In genomic region chr2:101307503-101307902, GRCh38 we compare ENCODE assay signal across 7 cellular contexts. TPM values are rescaled to one million over a fixed set of nuclear protein-coding genes. Genes with fewer than 3 reads are reported as not detected.
DNase-seq lines count a peak whose midpoint lies in the region; ATAC-seq and FAIRE-seq lines count a peak whose summit lies in the region.

No MANE protein-coding gene starts in this region.

- H3K9ac ChIP-seq in HUES6 (ENCODE audit: low read length) = peak overlapping the region; percentile 70
- H3K9ac ChIP-seq in iPS-20b (ENCODE audit: low read depth, low read length) = peak overlapping the region; percentile 81; the same call in 1 of the 2 replicates

- CTCF ChIA-PET in activated naive CD4-positive, alpha-beta T cell treated with anti-CD3 and anti-CD28 coated beads for 36 hours (lab: Charles Lee) = no interaction called here

- DNase-seq in activated naive CD4-positive, alpha-beta T cell treated with anti-CD3 and anti-CD28 coated beads for 36 hours = peak; percentile 39
- DNase-seq in GM03348 (ENCODE audit: low spot score) (no peak), HTR-8/SVneo (ENCODE audit: insufficient read length, low spot score) (no peak)

- no peak for FAIRE-seq in HTR-8/SVneo (lab: Jason Lieb, UNC)

- H3K27ac ChIP-seq in HUES6 (ENCODE audit: low read depth, low read length) = no peak overlapping the region
- no peak overlapping the region for H3K27ac ChIP-seq in iPS-20b (ENCODE audit: low read length)

- peaks cover 12% of the 10 kb centered on the region for H3K36me3 Mint-ChIP-seq in activated naive CD4-positive, alpha-beta T cell treated with anti-CD3 and anti-CD28 coated beads for 36 hours (ENCODE audit: low read depth)
- H3K36me3 Mint-ChIP-seq in stimulated activated naive CD8-positive, alpha-beta T cell treated with anti-CD3 and anti-CD28 coated beads, Interleukin-15, Interleukin-2, amounts not matched to agents 100 ng/mL and 50 ng/mL, for 24 hours (ENCODE audit: low read depth) = peaks cover 34% of the 10 kb centered on the region

- H3K4me3 ChIP-seq in HUES6 (ENCODE audit: low read depth, low read length) (peak overlapping the region; percentile 79), iPS-20b (ENCODE audit: low read length) (peak overlapping the region; percentile 85)

- intact Hi-C loops in activated naive CD4-positive, alpha-beta T cell treated with anti-CD3 and anti-CD28 coated beads for 36 hours (cut with micrococcal nuclease) = loop anchor here (1.0 to 10.0 kb wide), 15 partner anchors 8 to 1117 kb away; partner anchors contain the start of genes CNOT11 and IL18RAP

- H3K4me1 ChIP-seq in HUES6 (ENCODE audit: control insufficient read depth, insufficient read depth, low read length) (peaks cover 14% of the 10 kb centered on the region; the same call in 1 of the 2 replicates), iPS-20b (ENCODE audit: insufficient read depth, low read length) (peaks cover 15% of the 10 kb centered on the region)

- H3K9me3 ChIP-seq in HUES6 (ENCODE audit: control insufficient read depth, insufficient read depth, low read depth, low read length) (no peaks in the 10 kb centered on the region), iPS-20b (ENCODE audit: insufficient read depth, low read depth, low read length) (no peaks in the 10 kb centered on the region; the same call in 1 of the 2 replicates)

- H3K4me1 Mint-ChIP-seq in activated naive CD4-positive, alpha-beta T cell treated with anti-CD3 and anti-CD28 coated beads for 36 hours (ENCODE audit: low read depth) = peaks cover 69% of the 10 kb centered on the region
- peaks cover 88% of the 10 kb centered on the region for H3K4me1 Mint-ChIP-seq in stimulated activated naive CD8-positive, alpha-beta T cell treated with anti-CD3 and anti-CD28 coated beads, Interleukin-15, Interleukin-2, amounts not matched to agents 100 ng/mL and 50 ng/mL, for 24 hours (ENCODE audit: low read depth)

- H3K36me3 ChIP-seq in HUES6 (ENCODE audit: control insufficient read depth, insufficient read depth, low read length) (0 out of 2 replicates have a peak, but pooled peaks cover 3% of the 10 kb centered on the region), iPS-20b (ENCODE audit: insufficient read depth, low read depth, low read length) (no peaks in the 10 kb centered on the region)

- H3K9me3 Mint-ChIP-seq in activated naive CD4-positive, alpha-beta T cell treated with anti-CD3 and anti-CD28 coated beads for 36 hours = no peaks in the 10 kb centered on the region
- no peaks in the 10 kb centered on the region for H3K9me3 Mint-ChIP-seq in stimulated activated naive CD8-positive, alpha-beta T cell treated with anti-CD3 and anti-CD28 coated beads, Interleukin-15, Interleukin-2, amounts not matched to agents 100 ng/mL and 50 ng/mL, for 24 hours

- ATAC-seq in GM21529 (IDR thresholded peaks at IDR 0.05; ENCODE audit: unreplicated experiment) = no peak

- H3K27ac Mint-ChIP-seq in activated naive CD4-positive, alpha-beta T cell treated with anti-CD3 and anti-CD28 coated beads for 36 hours = peak overlapping the region; percentile 88
- H3K27ac Mint-ChIP-seq in stimulated activated naive CD8-positive, alpha-beta T cell treated with anti-CD3 and anti-CD28 coated beads, Interleukin-15, Interleukin-2, amounts not matched to agents 100 ng/mL and 50 ng/mL, for 24 hours = peak overlapping the region; percentile 98

- peak overlapping the region; percentile 82 for H3K4me3 Mint-ChIP-seq in activated naive CD4-positive, alpha-beta T cell treated with anti-CD3 and anti-CD28 coated beads for 36 hours
- H3K4me3 Mint-ChIP-seq in stimulated activated naive CD8-positive, alpha-beta T cell treated with anti-CD3 and anti-CD28 coated beads, Interleukin-15, Interleukin-2, amounts not matched to agents 100 ng/mL and 50 ng/mL, for 24 hours = peak overlapping the region; percentile 95

- H3K27me3 Mint-ChIP-seq in activated naive CD4-positive, alpha-beta T cell treated with anti-CD3 and anti-CD28 coated beads for 36 hours (ENCODE audit: low read depth) = no peaks in the 10 kb centered on the region
- H3K27me3 Mint-ChIP-seq in stimulated activated naive CD8-positive, alpha-beta T cell treated with anti-CD3 and anti-CD28 coated beads, Interleukin-15, Interleukin-2, amounts not matched to agents 100 ng/mL and 50 ng/mL, for 24 hours = no peaks in the 10 kb centered on the region

- H3K27me3 ChIP-seq in HUES6 (ENCODE audit: control insufficient read depth, insufficient read depth, low read length) (peaks cover 4% of the 10 kb centered on the region; the same call in 1 of the 2 replicates), iPS-20b (ENCODE audit: insufficient read depth, low read length) (peaks cover 12% of the 10 kb centered on the region)

RNA-seq across cellular contexts. Expression of gene RNF149, which starts 1.0 kb away (rescaled TPM):
- 10 to 100 TPM; 25.0 to 27.1 TPM for total RNA-seq in activated naive CD4-positive, alpha-beta T cell treated with anti-CD3 and anti-CD28 coated beads for 36 hours

RNA-seq across cellular contexts. Expression of gene CNOT11, which starts 54.8 kb away (rescaled TPM):
- total RNA-seq in activated naive CD4-positive, alpha-beta T cell treated with anti-CD3 and anti-CD28 coated beads for 36 hours = 10 to 100 TPM; 38.3 to 40.3 TPM
